In genomic region chr16:30961384-30961783, GRCh38 we compare ENCODE assay signal across 1 cellular context.
TF ChIP-seq lines count a peak whose summit lies in the region.

No MANE protein-coding gene starts in this region.

TF ChIP-seq in HepG2, 621 proteins besides CTCF, POLR2A, EP300 and RAD21 (continued from another document):
- TF ChIP-seq DMTF1 (CRISPR knock-in tag; IDR thresholded peaks at IDR 0.05) (no peak), MXD4 (CRISPR knock-in tag; IDR thresholded peaks at IDR 0.05) (no peak), ZNF724P (CRISPR knock-in tag; IDR thresholded peaks at IDR 0.05; ENCODE audit: borderline replicate concordance) (no peak), ELF3 (CRISPR knock-in tag; IDR thresholded peaks at IDR 0.05) (no peak)
TF ChIP-seq in HepG2: peak in this region for 3.
